In genomic region chr1:200027264-200027823, GRCh38 we compare ENCODE assay signal across 2 cellular contexts.
TF ChIP-seq lines count a peak whose summit lies in the region.

Gene NR5A2, plus strand, starts transcription at chr1:200027710. Its CDS starts 138 bp downstream, at chr1:200027848.

TF ChIP-seq in A549, 52 proteins besides CTCF, POLR2A, EP300 and RAD21 (continued from another document and continues in another):
- TF ChIP-seq ZC3H11A (IDR thresholded peaks at IDR 0.05) (no peak), BHLHE40 (IDR thresholded peaks at IDR 0.05; ENCODE audit: low read depth, low read length) (no peak), E2F6 (IDR thresholded peaks at IDR 0.05; ENCODE audit: borderline replicate concordance, low read depth) (no peak), NR3C1 (IDR thresholded peaks at IDR 0.05) (no peak), CBX2 (IDR thresholded peaks at IDR 0.05; ENCODE audit: borderline replicate concordance, low read depth) (no peak), MAFK (IDR thresholded peaks at IDR 0.05; ENCODE audit: partially characterized antibody) (no peak), NPAS2 (CRISPR knock-in tag; IDR thresholded peaks at IDR 0.05; ENCODE audit: borderline replicate concordance) (no peak), TFCP2L1 (CRISPR knock-in tag; IDR thresholded peaks at IDR 0.05) (no peak), PHF8 (IDR thresholded peaks at IDR 0.05; ENCODE audit: borderline replicate concordance, low read depth) (no peak), RNF2 (IDR thresholded peaks at IDR 0.05; ENCODE audit: borderline replicate concordance, low read depth) (no peak), ESRRA (IDR thresholded peaks at IDR 0.05; ENCODE audit: borderline replicate concordance, low read length) (no peak), EHF (CRISPR knock-in tag; IDR thresholded peaks at IDR 0.05) (no peak), JUN (IDR thresholded peaks at IDR 0.05) (peak in 1 of 2 experiments; percentile 57; a peak in 1 of 5 replicates), CBX8 (IDR thresholded peaks at IDR 0.05) (no peak), HDAC2 (IDR thresholded peaks at IDR 0.05) (no peak), KDM1A (IDR thresholded peaks at IDR 0.05; ENCODE audit: low read depth) (no peak), FOSL2 (IDR thresholded peaks at IDR 0.05) (no peak), FOSL2 (CRISPR knock-in tag; IDR thresholded peaks at IDR 0.05) (0 out of 2 replicates have a peak, but pooled peaks have one; percentile 39), RFX5 (IDR thresholded peaks at IDR 0.05) (no peak), ZSCAN20 (CRISPR knock-in tag; IDR thresholded peaks at IDR 0.05) (no peak), CEBPB (IDR thresholded peaks at IDR 0.05) (peak in 1 of 2 experiments; percentile 91; a peak in 2 of 4 replicates), HOXB13 (CRISPR knock-in tag; IDR thresholded peaks at IDR 0.05; ENCODE audit: low read depth) (no peak), HOXB5 (CRISPR knock-in tag; IDR thresholded peaks at IDR 0.05) (no peak), CHD4 (IDR thresholded peaks at IDR 0.05; ENCODE audit: borderline replicate concordance) (no peak), FOSB (CRISPR knock-in tag; IDR thresholded peaks at IDR 0.05) (no peak), ZFP36 (IDR thresholded peaks at IDR 0.05; ENCODE audit: borderline replicate concordance, partially characterized antibody) (no peak), MYC (IDR thresholded peaks at IDR 0.05; ENCODE audit: borderline replicate concordance, low read length) (no peak), EHMT2 (IDR thresholded peaks at IDR 0.05; ENCODE audit: low read depth) (no peak), SMC3 (IDR thresholded peaks at IDR 0.05) (peak; percentile 20; the same call in 1 of the 3 replicates), RCOR1 (IDR thresholded peaks at IDR 0.05; ENCODE audit: low read depth, low read length) (no peak), GATA3 (IDR thresholded peaks at IDR 0.05; ENCODE audit: borderline replicate concordance) (peak; percentile 92), ZNF302 (CRISPR knock-in tag; IDR thresholded peaks at IDR 0.05) (no peak), NFE2L2 (conservative IDR thresholded peaks at IDR 0.05; ENCODE audit: low read length) (no peak)
- TF ChIP-seq, protein P1, sequence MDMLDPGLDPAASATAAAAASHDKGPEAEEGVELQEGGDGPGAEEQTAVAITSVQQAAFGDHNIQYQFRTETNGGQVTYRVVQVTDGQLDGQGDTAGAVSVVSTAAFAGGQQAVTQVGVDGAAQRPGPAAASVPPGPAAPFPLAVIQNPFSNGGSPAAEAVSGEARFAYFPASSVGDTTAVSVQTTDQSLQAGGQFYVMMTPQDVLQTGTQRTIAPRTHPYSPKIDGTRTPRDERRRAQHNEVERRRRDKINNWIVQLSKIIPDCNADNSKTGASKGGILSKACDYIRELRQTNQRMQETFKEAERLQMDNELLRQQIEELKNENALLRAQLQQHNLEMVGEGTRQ (IDR thresholded peaks at IDR 0.05), result peak; percentile 87
- TF ChIP-seq, protein P2, sequence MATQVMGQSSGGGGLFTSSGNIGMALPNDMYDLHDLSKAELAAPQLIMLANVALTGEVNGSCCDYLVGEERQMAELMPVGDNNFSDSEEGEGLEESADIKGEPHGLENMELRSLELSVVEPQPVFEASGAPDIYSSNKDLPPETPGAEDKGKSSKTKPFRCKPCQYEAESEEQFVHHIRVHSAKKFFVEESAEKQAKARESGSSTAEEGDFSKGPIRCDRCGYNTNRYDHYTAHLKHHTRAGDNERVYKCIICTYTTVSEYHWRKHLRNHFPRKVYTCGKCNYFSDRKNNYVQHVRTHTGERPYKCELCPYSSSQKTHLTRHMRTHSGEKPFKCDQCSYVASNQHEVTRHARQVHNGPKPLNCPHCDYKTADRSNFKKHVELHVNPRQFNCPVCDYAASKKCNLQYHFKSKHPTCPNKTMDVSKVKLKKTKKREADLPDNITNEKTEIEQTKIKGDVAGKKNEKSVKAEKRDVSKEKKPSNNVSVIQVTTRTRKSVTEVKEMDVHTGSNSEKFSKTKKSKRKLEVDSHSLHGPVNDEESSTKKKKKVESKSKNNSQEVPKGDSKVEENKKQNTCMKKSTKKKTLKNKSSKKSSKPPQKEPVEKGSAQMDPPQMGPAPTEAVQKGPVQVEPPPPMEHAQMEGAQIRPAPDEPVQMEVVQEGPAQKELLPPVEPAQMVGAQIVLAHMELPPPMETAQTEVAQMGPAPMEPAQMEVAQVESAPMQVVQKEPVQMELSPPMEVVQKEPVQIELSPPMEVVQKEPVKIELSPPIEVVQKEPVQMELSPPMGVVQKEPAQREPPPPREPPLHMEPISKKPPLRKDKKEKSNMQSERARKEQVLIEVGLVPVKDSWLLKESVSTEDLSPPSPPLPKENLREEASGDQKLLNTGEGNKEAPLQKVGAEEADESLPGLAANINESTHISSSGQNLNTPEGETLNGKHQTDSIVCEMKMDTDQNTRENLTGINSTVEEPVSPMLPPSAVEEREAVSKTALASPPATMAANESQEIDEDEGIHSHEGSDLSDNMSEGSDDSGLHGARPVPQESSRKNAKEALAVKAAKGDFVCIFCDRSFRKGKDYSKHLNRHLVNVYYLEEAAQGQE (IDR thresholded peaks at IDR 0.05), result no peak
- TF ChIP-seq, protein P3, sequence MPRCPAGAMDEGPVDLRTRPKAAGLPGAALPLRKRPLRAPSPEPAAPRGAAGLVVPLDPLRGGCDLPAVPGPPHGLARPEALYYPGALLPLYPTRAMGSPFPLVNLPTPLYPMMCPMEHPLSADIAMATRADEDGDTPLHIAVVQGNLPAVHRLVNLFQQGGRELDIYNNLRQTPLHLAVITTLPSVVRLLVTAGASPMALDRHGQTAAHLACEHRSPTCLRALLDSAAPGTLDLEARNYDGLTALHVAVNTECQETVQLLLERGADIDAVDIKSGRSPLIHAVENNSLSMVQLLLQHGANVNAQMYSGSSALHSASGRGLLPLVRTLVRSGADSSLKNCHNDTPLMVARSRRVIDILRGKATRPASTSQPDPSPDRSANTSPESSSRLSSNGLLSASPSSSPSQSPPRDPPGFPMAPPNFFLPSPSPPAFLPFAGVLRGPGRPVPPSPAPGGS (IDR thresholded peaks at IDR 0.05), result 0 out of 3 replicates have a peak, but pooled peaks have one; percentile 26

TF ChIP-seq in IMR-90, 13 proteins besides CTCF, POLR2A, EP300 and RAD21 (continued from another document):
- TF ChIP-seq ELK1 (IDR thresholded peaks at IDR 0.05; ENCODE audit: borderline replicate concordance, low read depth, low read length) (no peak), MAZ (IDR thresholded peaks at IDR 0.05; ENCODE audit: borderline replicate concordance, low read depth, low read length) (no peak), RCOR1 (IDR thresholded peaks at IDR 0.05; ENCODE audit: insufficient replicate concordance, low read length) (no peak)
